In the genomic region with DNA sequence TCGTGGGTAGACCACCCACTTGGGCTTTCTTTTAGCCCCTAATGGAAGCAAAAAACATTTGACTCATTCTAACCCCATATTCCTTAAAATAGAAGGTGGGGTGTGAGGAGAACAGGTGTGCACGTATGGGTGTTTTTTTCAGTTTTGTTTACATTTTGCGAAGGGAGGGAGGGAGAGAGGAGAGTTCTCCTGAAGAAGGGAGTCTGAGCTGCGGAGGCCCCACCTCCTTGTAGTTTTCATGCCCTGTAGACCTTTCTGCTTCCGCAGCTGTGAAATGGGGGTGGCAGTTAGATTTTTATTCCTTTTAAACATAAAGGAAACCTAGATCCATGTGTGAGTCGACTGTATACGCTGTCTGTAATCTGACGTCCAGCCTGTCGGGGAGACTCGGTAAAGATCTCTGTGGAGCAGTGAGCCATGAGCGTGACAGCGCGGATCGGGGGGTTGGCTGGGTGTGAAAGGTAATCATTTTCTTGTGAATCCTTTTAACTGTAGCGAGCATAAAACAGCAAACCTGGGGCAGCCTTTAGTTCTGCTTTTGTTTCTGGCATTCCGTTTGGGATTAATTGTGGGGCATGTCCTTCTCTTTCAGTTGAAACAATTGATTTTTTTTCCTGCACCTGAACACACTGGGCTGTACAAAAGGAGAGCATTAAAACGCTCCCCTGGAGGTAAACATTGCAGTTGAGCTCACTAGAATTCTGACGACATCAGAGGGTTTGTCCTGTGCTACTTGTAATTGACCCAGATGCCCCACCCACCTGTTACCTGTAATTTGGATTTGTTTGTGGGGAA, we compare ENCODE assay signal across 8 cellular contexts. TPM values are rescaled to one million over a fixed set of nuclear protein-coding genes. Genes with fewer than 3 reads are reported as not detected.
DNase-seq lines count a peak whose midpoint lies in the region; ATAC-seq and TF ChIP-seq lines count a peak whose summit lies in the region.

No MANE protein-coding gene starts in this region.

- no peak for TF ChIP-seq CTCF in AG10803 (conservative IDR thresholded peaks at IDR 0.05; ENCODE audit: low read length)

- no peak for ATAC-seq in activated CD8-positive, alpha-beta T cell treated with anti-CD3 and anti-CD28 coated beads, Interleukin-2, amount 10 ng/mL, durations not matched to agents 7 days and 5 days
- ATAC-seq in HG03097 (IDR thresholded peaks at IDR 0.05; ENCODE audit: low FRiP score, unreplicated experiment) = no peak

- peak overlapping the region; percentile 86 for H3K4me3 ChIP-seq in AG10803 (ENCODE audit: low read length)
- H3K4me3 ChIP-seq in iPS-18c (ENCODE audit: insufficient read depth, low read depth, low read length) = peak overlapping the region; percentile 50
- peak overlapping the region; percentile 81 to 89 (median 84) for H3K4me3 ChIP-seq in subcutaneous abdominal adipose tissue (ENCODE audit: low read depth in 1 of 5, low read length in 5 of 5)

- peak overlapping the region; percentile 81 for H3K27ac Mint-ChIP-seq in activated CD8-positive, alpha-beta T cell treated with anti-CD3 and anti-CD28 coated beads, Interleukin-2, amount 10 ng/mL, durations not matched to agents 7 days and 5 days

- POLR2A ChIA-PET in activated CD8-positive, alpha-beta T cell treated with anti-CD3 and anti-CD28 coated beads, Interleukin-2, amount 10 ng/mL, durations not matched to agents 7 days and 5 days (lab: Charles Lee) = interaction anchor here (1.0 to 4.6 kb wide), 3 partner anchors 7 to 13 kb away, joined by 5 to 26 read pairs (median 19); no protein-coding TSS in a partner anchor

- DNase-seq in AG10803 (ENCODE audit: low read depth) = no peak
- peak; percentile 28 for DNase-seq in HK-2 (ENCODE audit: unreplicated experiment)
- DNase-seq in activated CD8-positive, alpha-beta T cell treated with anti-CD3 and anti-CD28 coated beads, Interleukin-2, amount 10 ng/mL, durations not matched to agents 7 days and 5 days = no peak
- DNase-seq in anterior cingulate cortex (lab: John Stamatoyannopoulos, UW) = no peak
- DNase-seq in superior temporal gyrus (ENCODE audit: extremely low spot score) = no peak

- peaks cover under 1% of the 10 kb centered on the region for H3K27me3 Mint-ChIP-seq in activated CD8-positive, alpha-beta T cell treated with anti-CD3 and anti-CD28 coated beads, Interleukin-2, amount 10 ng/mL, durations not matched to agents 7 days and 5 days (ENCODE audit: low read depth)

- CTCF ChIA-PET in activated CD8-positive, alpha-beta T cell treated with anti-CD3 and anti-CD28 coated beads, Interleukin-2, amount 10 ng/mL, durations not matched to agents 7 days and 5 days (lab: Charles Lee) = interaction anchor here (1.1 to 11.6 kb wide), 2 partner anchors 12 to 32 kb away, joined by 3 to 104 read pairs; no protein-coding TSS in a partner anchor

- H3K36me3 Mint-ChIP-seq in activated CD8-positive, alpha-beta T cell treated with anti-CD3 and anti-CD28 coated beads, Interleukin-2, amount 10 ng/mL, durations not matched to agents 7 days and 5 days (ENCODE audit: low read depth) = peaks cover 56% of the 10 kb centered on the region

- H3K4me1 ChIP-seq in subcutaneous abdominal adipose tissue (ENCODE audit: control insufficient read depth in 5 of 5, insufficient read depth in 5 of 5, low read length in 5 of 5) = peaks cover 7 to 62% (median 48%) of the 10 kb centered on the region in 5 donors

- H3K9me3 ChIP-seq in iPS-18c (ENCODE audit: control insufficient read depth, insufficient read depth, low read length) (no peaks in the 10 kb centered on the region), subcutaneous abdominal adipose tissue (ENCODE audit: control insufficient read depth in 5 of 5, low read length in 5 of 5) (no peaks in the 10 kb centered on the region)

- peaks cover 0 to 11% (median 5%) of the 10 kb centered on the region in 5 donors for H3K36me3 ChIP-seq in subcutaneous abdominal adipose tissue (ENCODE audit: control insufficient read depth in 5 of 5, insufficient read depth in 5 of 5, low read length in 5 of 5)

- H3K9me3 Mint-ChIP-seq in activated CD8-positive, alpha-beta T cell treated with anti-CD3 and anti-CD28 coated beads, Interleukin-2, amount 10 ng/mL, durations not matched to agents 7 days and 5 days (ENCODE audit: insufficient read depth) = no peaks in the 10 kb centered on the region

- no peak overlapping the region for H3K27ac ChIP-seq in subcutaneous abdominal adipose tissue (ENCODE audit: low read depth, low read length)

- peak overlapping the region; percentile 43 to 85 (median 72) for H3K9ac ChIP-seq in subcutaneous abdominal adipose tissue (ENCODE audit: low read length in 5 of 5)

- H3K4me1 Mint-ChIP-seq in activated CD8-positive, alpha-beta T cell treated with anti-CD3 and anti-CD28 coated beads, Interleukin-2, amount 10 ng/mL, durations not matched to agents 7 days and 5 days (ENCODE audit: low read depth) = peaks cover 55% of the 10 kb centered on the region

- H3K4me3 Mint-ChIP-seq in activated CD8-positive, alpha-beta T cell treated with anti-CD3 and anti-CD28 coated beads, Interleukin-2, amount 10 ng/mL, durations not matched to agents 7 days and 5 days = peak overlapping the region; percentile 96

- no peaks in the 10 kb centered on the region for H3K27me3 ChIP-seq in subcutaneous abdominal adipose tissue (ENCODE audit: control insufficient read depth in 5 of 5, insufficient read depth in 4 of 5, low read length in 5 of 5)

RNA-seq across cellular contexts. Expression of a gene that starts 2.3 kb away (rescaled TPM):
- total RNA-seq in activated CD8-positive, alpha-beta T cell treated with anti-CD3 and anti-CD28 coated beads, Interleukin-2, amount 10 ng/mL, durations not matched to agents 7 days and 5 days = 10 to 100 TPM; 81.8 to 84.0 TPM

RNA-seq across cellular contexts. Expression of a gene that starts 42.9 kb away (rescaled TPM):
- not detected for total RNA-seq in activated CD8-positive, alpha-beta T cell treated with anti-CD3 and anti-CD28 coated beads, Interleukin-2, amount 10 ng/mL, durations not matched to agents 7 days and 5 days
